ENCODE assay signal across 27 cellular contexts in genomic region chrX:97306771-97307470, GRCh38.
"Had no signal": no experiment of that assay in that cellular context is flagged by ENCODE, and none has a peak within 500 bp of the region (broad histone marks: within the 10 kb centered on the region; RNA-seq: fewer than 3 reads in every experiment).

No MANE protein-coding gene starts in this region.

- H3K9ac ChIP-seq: SK-N-SH had no signal

- H3K27ac ChIP-seq: adrenal gland, SJSA1 had no signal

- H3K4me2 ChIP-seq: SK-N-SH had no signal

- H3K4me3 Mint-ChIP-seq: activated CD8-positive, alpha-beta T cell treated with anti-CD3 and anti-CD28 coated beads for 36 hours; activated T-cell treated with anti-CD3 and anti-CD28 coated beads, Interleukin-2, amount 50 U/mL, for 72 hours; brain; T-helper 1 cell treated with Interleukin-12 subunit alpha and Interleukin-12 subunit beta and Interleukin-4 antibody, amounts not matched to agents 30 μg/mL and 1 μg/mL, for 36 hours; T-helper 2 cell treated with Interferon-gamma antibody and Interleukin-4, amounts not matched to agents 5 μg/mL and 100 μg/mL, for 36 hours had no signal

- H3K4me1 Mint-ChIP-seq: brain had no signal

- H3K27ac Mint-ChIP-seq: activated CD8-positive, alpha-beta T cell treated with anti-CD3 and anti-CD28 coated beads for 36 hours; activated naive CD4-positive, alpha-beta T cell treated with anti-CD3 and anti-CD28 coated beads, Interleukin-2, amount 50 U/mL, for 72 hours; activated T-cell treated with anti-CD3 and anti-CD28 coated beads, Interleukin-2, amount 50 U/mL, for 72 hours; activated T-helper 2 cell treated with anti-CD3 and anti-CD28 coated beads, Interferon-gamma antibody, Interleukin-2, Interleukin-4, amounts not matched to agents 10 μg/mL and 5 μg/mL and 100 μg/mL, durations not matched to agents 14 hours and 24 hours and 36 hours; brain; T-helper 1 cell treated with Interleukin-12 subunit alpha and Interleukin-12 subunit beta and Interleukin-4 antibody, amounts not matched to agents 30 μg/mL and 1 μg/mL, for 36 hours; T-helper 2 cell treated with Interferon-gamma antibody and Interleukin-4, amounts not matched to agents 5 μg/mL and 100 μg/mL, for 36 hours had no signal

- H3K36me3 ChIP-seq: adrenal gland, SJSA1 had no signal

- H3K27me3 ChIP-seq: adrenal gland, SJSA1 had no signal

- H3K4me3 ChIP-seq: adrenal gland, SJSA1 had no signal

- H3K9me3 ChIP-seq: adrenal gland, SJSA1, SK-N-SH had no signal

- H3K9me2 ChIP-seq: SK-N-SH had no signal

- H3K27me3 Mint-ChIP-seq: activated CD8-positive, alpha-beta T cell treated with anti-CD3 and anti-CD28 coated beads for 36 hours had no signal

- H3K36me3 Mint-ChIP-seq: activated naive CD4-positive, alpha-beta T cell treated with anti-CD3 and anti-CD28 coated beads, Interleukin-2, amount 50 U/mL, for 72 hours; brain had no signal

- ATAC-seq: activated CD4-positive, CD25-positive, alpha-beta regulatory T cell treated with anti-CD3 and anti-CD28 coated beads, Interleukin-2, amount 50 U/mL, for 24 hours; activated CD8-positive, alpha-beta T cell treated with anti-CD3 and anti-CD28 coated beads for 36 hours; Panc1 had no signal

- H3K9me3 Mint-ChIP-seq: activated CD8-positive, alpha-beta T cell treated with anti-CD3 and anti-CD28 coated beads for 36 hours; activated naive CD4-positive, alpha-beta T cell treated with anti-CD3 and anti-CD28 coated beads, Interleukin-2, amount 50 U/mL, for 72 hours; activated T-cell treated with anti-CD3 and anti-CD28 coated beads, Interleukin-2, amount 50 U/mL, for 72 hours; activated T-helper 2 cell treated with anti-CD3 and anti-CD28 coated beads, Interferon-gamma antibody, Interleukin-2, Interleukin-4, amounts not matched to agents 10 μg/mL and 5 μg/mL and 100 μg/mL, durations not matched to agents 14 hours and 24 hours and 36 hours; brain; T-helper 1 cell treated with Interleukin-12 subunit alpha and Interleukin-12 subunit beta and Interleukin-4 antibody, amounts not matched to agents 30 μg/mL and 1 μg/mL, for 36 hours; T-helper 2 cell treated with Interferon-gamma antibody and Interleukin-4, amounts not matched to agents 5 μg/mL and 100 μg/mL, for 36 hours had no signal

- DNase-seq: activated CD4-positive, alpha-beta T cell treated with anti-CD3 and anti-CD28 coated beads for 4 hours; activated CD8-positive, alpha-beta T cell treated with anti-CD3 and anti-CD28 coated beads for 36 hours; activated gamma-delta T cell; activated naive CD4-positive, alpha-beta T cell treated with Interleukin-2 at 50 U/mL for 16 hours; activated T-cell treated with anti-CD3 and anti-CD28 coated beads, Interleukin-2, amount 50 U/mL, for 1 hour; adrenal gland; anterior cingulate cortex; central memory CD4-positive, alpha-beta T cell; Karpas-422; KBM-7; NCI-H1105; NCI-H1417 treated with DMSO at 0.1 percent for 48 hours; NCI-H187 treated with DMSO at 0.1 percent for 48 hours; NCI-H2081; NCI-H345; NCI-H524 treated with DMSO at 0.1 percent for 48 hours; SHP77 treated with DMSO at 0.1 percent for 48 hours; SK-N-SH had no signal

- H3K4me1 ChIP-seq: adrenal gland, SJSA1 had no signal
